In genomic region chr12:110528277-110528839, GRCh38 we compare ENCODE assay signal across 21 cellular contexts.
"Had no signal": no experiment of that assay in that cellular context is flagged by ENCODE, and none has a peak within 500 bp of the region (broad histone marks: within the 10 kb centered on the region; RNA-seq: fewer than 3 reads in every experiment).

No MANE protein-coding gene starts in this region.

- H3K27me3 ChIP-seq: esophagus muscularis mucosa, gastroesophageal sphincter, heart right ventricle, left lung, ovary, sigmoid colon, upper lobe of right lung had no signal

- ATAC-seq: gastroesophageal sphincter; left lung; mucosa of descending colon; stimulated activated memory B cell treated with anti-CD40 and anti-IgM and Interleukin-4, amounts not matched to agents 10 μg/mL and 1 μg/mL and 100 μg/mL, for 72 hours; upper lobe of right lung had no signal

- H3K4me1 ChIP-seq: left lung, upper lobe of right lung had no signal

- H3K9me3 ChIP-seq: esophagus muscularis mucosa, gastroesophageal sphincter, heart right ventricle, left lung, mucosa of descending colon, ovary, sigmoid colon, upper lobe of right lung had no signal

- H3K4me3 Mint-ChIP-seq: activated naive CD8-positive, alpha-beta T cell; activated T-cell treated with anti-CD3 and anti-CD28 coated beads, Interleukin-2, amount 50 U/mL, for 72 hours; dendritic cell treated with granulocyte-macrophage colony-stimulating factor and Interleukin-4, amounts not matched to agents 40 ng/mL and 50 ng/mL, for 4 days; naive B cell; stimulated activated memory B cell treated with anti-CD40 and anti-IgM and Interleukin-4, amounts not matched to agents 10 μg/mL and 1 μg/mL and 100 μg/mL, for 72 hours had no signal

- DNase-seq: activated CD4-positive, alpha-beta T cell treated with anti-CD3 and anti-CD28 coated beads, Interleukin-2, amount 50 U/mL, for 1 hour; activated CD8-positive, alpha-beta memory T cell treated with anti-CD3 and anti-CD28 coated beads, Interleukin-2, amount 50 U/mL, for 48 hours; activated gamma-delta T cell; activated T-cell treated with anti-CD3 and anti-CD28 coated beads, Interleukin-2, amount 50 U/mL, for 72 hours; effector CD8-positive, alpha-beta T cell; heart right ventricle; left lung; mammary epithelial cell; mucosa of descending colon; naive B cell; ovary; sigmoid colon; stimulated activated CD4-positive, alpha-beta T cell treated with anti-CD3 and anti-CD28 coated beads, Interleukin-4, amount 100 ng/mL, for 24 hours; T1000; upper lobe of right lung had no signal

- FAIRE-seq: endothelial cell of umbilical vein had no signal

- H3K27me3 Mint-ChIP-seq: activated naive CD8-positive, alpha-beta T cell; dendritic cell treated with granulocyte-macrophage colony-stimulating factor and Interleukin-4, amounts not matched to agents 40 ng/mL and 50 ng/mL, for 4 days; naive B cell; stimulated activated memory B cell treated with anti-CD40 and anti-IgM and Interleukin-4, amounts not matched to agents 10 μg/mL and 1 μg/mL and 100 μg/mL, for 72 hours had no signal

- H3K9me3 Mint-ChIP-seq: activated T-cell treated with anti-CD3 and anti-CD28 coated beads, Interleukin-2, amount 50 U/mL, for 72 hours; dendritic cell treated with granulocyte-macrophage colony-stimulating factor and Interleukin-4, amounts not matched to agents 40 ng/mL and 50 ng/mL, for 4 days; stimulated activated memory B cell treated with anti-CD40 and anti-IgM and Interleukin-4, amounts not matched to agents 10 μg/mL and 1 μg/mL and 100 μg/mL, for 72 hours had no signal

- H3K4me3 ChIP-seq: esophagus muscularis mucosa, gastroesophageal sphincter, heart right ventricle, left lung, mucosa of descending colon, ovary, sigmoid colon, upper lobe of right lung had no signal

- H3K27ac Mint-ChIP-seq: activated naive CD8-positive, alpha-beta T cell; activated T-cell treated with anti-CD3 and anti-CD28 coated beads, Interleukin-2, amount 50 U/mL, for 72 hours; dendritic cell treated with granulocyte-macrophage colony-stimulating factor and Interleukin-4, amounts not matched to agents 40 ng/mL and 50 ng/mL, for 4 days had no signal

- H3K27ac ChIP-seq: esophagus muscularis mucosa, gastroesophageal sphincter, heart right ventricle, left lung, ovary, sigmoid colon, upper lobe of right lung had no signal

- H3K36me3 ChIP-seq: ovary, sigmoid colon had no signal
